2 cellular contexts compared by ENCODE assay signal in genomic region chr4:124155239-124155638, GRCh38.
TF ChIP-seq lines count a peak whose summit lies in the region.

No MANE protein-coding gene starts in this region.

TF ChIP-seq in SK-N-SH, 30 proteins besides CTCF, POLR2A, EP300 and RAD21 (continued from another document):
- TF ChIP-seq IRF3 (IDR thresholded peaks at IDR 0.05; ENCODE audit: low read depth, low read length) (no peak), PBX3 (IDR thresholded peaks at IDR 0.05) (no peak), YY1 (IDR thresholded peaks at IDR 0.05; ENCODE audit: low read depth) (no peak), RXRA (IDR thresholded peaks at IDR 0.05; ENCODE audit: borderline replicate concordance, low read depth) (no peak), ELF1 (IDR thresholded peaks at IDR 0.05) (no peak), JUND (IDR thresholded peaks at IDR 0.05) (no peak), TEAD4 (IDR thresholded peaks at IDR 0.05; ENCODE audit: borderline replicate concordance, insufficient read depth) (no peak), FOSL2 (IDR thresholded peaks at IDR 0.05; ENCODE audit: borderline replicate concordance, low read depth) (no peak), SIN3A (IDR thresholded peaks at IDR 0.05; ENCODE audit: borderline replicate concordance, low read depth, low read length) (no peak), SMC3 (IDR thresholded peaks at IDR 0.05; ENCODE audit: low read depth, low read length) (no peak), USF2 (IDR thresholded peaks at IDR 0.05; ENCODE audit: borderline replicate concordance, low read depth, low read length) (no peak), ZBTB33 (IDR thresholded peaks at IDR 0.05; ENCODE audit: borderline replicate concordance, low read depth) (no peak), GABPA (IDR thresholded peaks at IDR 0.05; ENCODE audit: low read depth) (no peak), GATA2 (CRISPR knock-in tag; IDR thresholded peaks at IDR 0.05) (peak; percentile 63), REST (IDR thresholded peaks at IDR 0.05; ENCODE audit: low read depth, low read length) (no peak), MAX (IDR thresholded peaks at IDR 0.05; ENCODE audit: low read depth) (no peak), TCF12 (IDR thresholded peaks at IDR 0.05) (peak; percentile 39; the same call in 1 of the 2 replicates)
TF ChIP-seq in SK-N-SH: peak in this region for 3.

TF ChIP-seq in K562, 482 proteins besides CTCF, POLR2A, EP300 and RAD21 (continued from another document):
- TF ChIP-seq ZNF592 (IDR thresholded peaks at IDR 0.05) (no peak), SMAD1 (IDR thresholded peaks at IDR 0.05; ENCODE audit: low read depth, low read length, partially characterized antibody) (no peak), ZNF655 (CRISPR knock-in tag; IDR thresholded peaks at IDR 0.05) (no peak), USF1 (CRISPR knock-in tag; IDR thresholded peaks at IDR 0.05) (no peak), NFIC (IDR thresholded peaks at IDR 0.05) (peak; percentile 49), SNAPC5 (CRISPR knock-in tag; IDR thresholded peaks at IDR 0.05) (no peak)
